ENCODE assay signal across 8 cellular contexts in genomic region chr11:14249121-14249963, GRCh38.
DNase-seq lines count a peak whose midpoint lies in the region; ATAC-seq and TF ChIP-seq lines count a peak whose summit lies in the region.

No MANE protein-coding gene starts in this region.

- H3K27ac ChIP-seq in heart right ventricle, result no peak overlapping the region

- no peaks in the 10 kb centered on the region for H3K36me3 Mint-ChIP-seq in T-cell
- no peaks in the 10 kb centered on the region for H3K36me3 Mint-ChIP-seq in activated naive CD8-positive, alpha-beta T cell treated with anti-CD3 and anti-CD28 coated beads, Interleukin-2, amount 50 U/mL, for 24 hours (ENCODE audit: low read depth)

- intact Hi-C loops in heart right ventricle (cut with DNase I), result loop anchor here (1.0 to 10.0 kb wide), 10 partner anchors 95 to 765 kb away; no protein-coding TSS in a partner anchor

- CTCF ChIA-PET in T-cell (lab: Charles Lee), result interaction anchor here (0.6 to 4.6 kb wide), 21 partner anchors 10 to 762 kb away, joined by 3 to 32 read pairs (median 4); no protein-coding TSS in a partner anchor

- no peaks in the 10 kb centered on the region for H3K27me3 Mint-ChIP-seq in T-cell
- peaks cover 2% of the 10 kb centered on the region for H3K27me3 Mint-ChIP-seq in activated naive CD8-positive, alpha-beta T cell treated with anti-CD3 and anti-CD28 coated beads, Interleukin-2, amount 50 U/mL, for 24 hours

- H3K27me3 ChIP-seq in heart right ventricle, result peaks cover 0 to 59% (median 16%) of the 10 kb centered on the region in 7 donors

- H3K27ac Mint-ChIP-seq in T-cell, result peak overlapping the region in 1 of 2 donors; percentile 58
- H3K27ac Mint-ChIP-seq in activated naive CD8-positive, alpha-beta T cell treated with anti-CD3 and anti-CD28 coated beads, Interleukin-2, amount 50 U/mL, for 24 hours, result no peak overlapping the region

- ATAC-seq in T-cell (replicated peaks in 1 of 4) (peak; percentile 57 to 68 (median 65)), heart right ventricle (peak; percentile 17 to 69 (median 48)), GM21717 (IDR thresholded peaks at IDR 0.05; ENCODE audit: unreplicated experiment) (no peak)
- no peak for ATAC-seq in activated naive CD8-positive, alpha-beta T cell treated with anti-CD3 and anti-CD28 coated beads, Interleukin-2, amount 50 U/mL, for 24 hours

- H3K4me3 ChIP-seq in heart right ventricle, result no peak overlapping the region

- no peaks in the 10 kb centered on the region for H3K36me3 ChIP-seq in heart right ventricle

- POLR2A ChIA-PET in T-cell (lab: Charles Lee), result interaction anchor here in 1 of 2 donors (0.7 kb wide), 1 partner anchor 8 kb away, joined by 5 read pairs; no protein-coding TSS in a partner anchor

- peak; percentile 55 to 76 for DNase-seq in NCI-H524 (lab: John Stamatoyannopoulos, UW)
- DNase-seq in NCI-H524 treated with DMSO at 0.1 percent for 48 hours (lab: John Stamatoyannopoulos, UW), result no peak
- DNase-seq in NCI-H1048 (lab: John Stamatoyannopoulos, UW), result peak; percentile 20
- peak; percentile 27 to 76 (median 62) for DNase-seq in T-cell
- DNase-seq in activated naive CD8-positive, alpha-beta T cell treated with anti-CD3 and anti-CD28 coated beads, Interleukin-2, amount 50 U/mL, for 24 hours, result peak; percentile 70
- DNase-seq in heart right ventricle, result peak; percentile 46 to 51
- DNase-seq in retina, result peak; percentile 85

- TF ChIP-seq CTCF in heart right ventricle (IDR thresholded peaks at IDR 0.05), result peak; percentile 83 to 95 (median 91)

- no peaks in the 10 kb centered on the region for H3K9me3 Mint-ChIP-seq in T-cell
- H3K9me3 Mint-ChIP-seq in activated naive CD8-positive, alpha-beta T cell treated with anti-CD3 and anti-CD28 coated beads, Interleukin-2, amount 50 U/mL, for 24 hours, result no peaks in the 10 kb centered on the region

- H3K9me3 ChIP-seq in heart right ventricle, result no peaks in the 10 kb centered on the region

- WGBS in heart right ventricle, 2 donors, result 33 to 36% methylated on average over 10 of the region's 10 CpGs

- peak overlapping the region; percentile 22 to 79 (median 46) for H3K4me3 Mint-ChIP-seq in T-cell
- H3K4me3 Mint-ChIP-seq in activated naive CD8-positive, alpha-beta T cell treated with anti-CD3 and anti-CD28 coated beads, Interleukin-2, amount 50 U/mL, for 24 hours, result no peak overlapping the region

- peaks cover 0 to 20% (median 5%) of the 10 kb centered on the region in 9 donors for H3K4me1 ChIP-seq in heart right ventricle

- H3K4me1 Mint-ChIP-seq in T-cell, result peaks cover 21 to 26% (median 24%) of the 10 kb centered on the region in 3 donors
- H3K4me1 Mint-ChIP-seq in activated naive CD8-positive, alpha-beta T cell treated with anti-CD3 and anti-CD28 coated beads, Interleukin-2, amount 50 U/mL, for 24 hours, result peaks cover 15% of the 10 kb centered on the region

Comparison
In these comparisons a context has a peak if more than half of its experiments do, and no peak if none do; other contexts are left out.
1. ATAC-seq: peak in T-cell (4 of 4) and heart right ventricle (8 of 8); none in activated naive CD8-positive, alpha-beta T cell treated with anti-CD3 and anti-CD28 coated beads, Interleukin-2, amount 50 U/mL, for 24 hours (single experiment) and GM21717 (single experiment).